ENCODE assay signal across 15 cellular contexts in genomic region chr22:45891021-45891421, GRCh38.
"Had no signal": no experiment of that assay in that cellular context is flagged by ENCODE, and none has a peak within 500 bp of the region (broad histone marks: within the 10 kb centered on the region; RNA-seq: fewer than 3 reads in every experiment).

No MANE protein-coding gene starts in this region.

- H3K4me2 ChIP-seq: SK-N-SH had no signal

- H3K27me3 ChIP-seq: pancreas had no signal

- DNase-seq: activated CD4-positive, alpha-beta T cell treated with anti-CD3 and anti-CD28 coated beads, Interleukin-2, amount 10 ng/mL, durations not matched to agents 24 days and 14 days; activated naive CD4-positive, alpha-beta T cell treated with anti-CD3 and anti-CD28 coated beads, Interleukin-2, amount 10 ng/mL, durations not matched to agents 7 days and 5 days; adrenal gland; central memory CD4-positive, alpha-beta T cell; left colon; SK-N-SH; small intestine; substantia nigra; trophoblast cell had no signal

- FAIRE-seq: pancreas, small intestine had no signal

- H3K4me1 Mint-ChIP-seq: activated CD4-positive, alpha-beta T cell treated with anti-CD3 and anti-CD28 coated beads, Interleukin-2, amount 10 ng/mL, durations not matched to agents 24 days and 14 days; activated naive CD4-positive, alpha-beta T cell treated with anti-CD3 and anti-CD28 coated beads, Interleukin-2, amount 10 ng/mL, durations not matched to agents 7 days and 5 days; memory B cell; nephron; stimulated activated effector memory CD8-positive, alpha-beta T cell treated with anti-CD3 and anti-CD28 coated beads, Interleukin-12 subunit alpha, Interleukin-12 subunit beta, amount 100 ng/mL, for 72 hours had no signal

- ATAC-seq: left colon; pancreas; stimulated activated effector memory CD8-positive, alpha-beta T cell treated with anti-CD3 and anti-CD28 coated beads, Interleukin-12 subunit alpha, Interleukin-12 subunit beta, amount 100 ng/mL, for 72 hours had no signal

- H3K9me3 Mint-ChIP-seq: activated CD4-positive, alpha-beta T cell treated with anti-CD3 and anti-CD28 coated beads, Interleukin-2, amount 10 ng/mL, durations not matched to agents 24 days and 14 days; activated naive CD4-positive, alpha-beta T cell treated with anti-CD3 and anti-CD28 coated beads, Interleukin-2, amount 10 ng/mL, durations not matched to agents 7 days and 5 days; activated T-helper 1 cell treated with anti-CD3 and anti-CD28 coated beads, Interleukin-12 subunit alpha, Interleukin-12 subunit beta, Interleukin-2, Interleukin-4 antibody, amounts not matched to agents 30 ng/mL and 10 ng/mL and 1 ng/mL, durations not matched to agents 14 hours and 24 hours and 36 hours; dendritic cell treated with granulocyte-macrophage colony-stimulating factor and Interleukin-4, amounts not matched to agents 40 ng/mL and 50 ng/mL, for 4 days; nephron; stimulated activated effector memory CD8-positive, alpha-beta T cell treated with anti-CD3 and anti-CD28 coated beads, Interleukin-12 subunit alpha, Interleukin-12 subunit beta, amount 100 ng/mL, for 72 hours had no signal

- H3K4me1 ChIP-seq: adrenal gland, pancreas had no signal

- H3K4me3 Mint-ChIP-seq: activated CD4-positive, alpha-beta T cell treated with anti-CD3 and anti-CD28 coated beads, Interleukin-2, amount 10 ng/mL, durations not matched to agents 24 days and 14 days; activated naive CD4-positive, alpha-beta T cell treated with anti-CD3 and anti-CD28 coated beads, Interleukin-2, amount 10 ng/mL, durations not matched to agents 7 days and 5 days; activated T-helper 1 cell treated with anti-CD3 and anti-CD28 coated beads, Interleukin-12 subunit alpha, Interleukin-12 subunit beta, Interleukin-2, Interleukin-4 antibody, amounts not matched to agents 30 ng/mL and 10 ng/mL and 1 ng/mL, durations not matched to agents 14 hours and 24 hours and 36 hours; dendritic cell treated with granulocyte-macrophage colony-stimulating factor and Interleukin-4, amounts not matched to agents 40 ng/mL and 50 ng/mL, for 4 days; memory B cell; nephron; stimulated activated effector memory CD8-positive, alpha-beta T cell treated with anti-CD3 and anti-CD28 coated beads, Interleukin-12 subunit alpha, Interleukin-12 subunit beta, amount 100 ng/mL, for 72 hours had no signal

- H3K9ac ChIP-seq: SK-N-SH had no signal

- H3K36me3 Mint-ChIP-seq: activated naive CD4-positive, alpha-beta T cell treated with anti-CD3 and anti-CD28 coated beads, Interleukin-2, amount 10 ng/mL, durations not matched to agents 7 days and 5 days; stimulated activated effector memory CD8-positive, alpha-beta T cell treated with anti-CD3 and anti-CD28 coated beads, Interleukin-12 subunit alpha, Interleukin-12 subunit beta, amount 100 ng/mL, for 72 hours had no signal

- H3K9me3 ChIP-seq: adrenal gland, pancreas, SK-N-SH had no signal

- H3K36me3 ChIP-seq: adrenal gland, pancreas had no signal

- H3K4me3 ChIP-seq: adrenal gland, pancreas had no signal

- H3K27ac ChIP-seq: adrenal gland, pancreas had no signal

- H3K27ac Mint-ChIP-seq: activated CD4-positive, alpha-beta T cell treated with anti-CD3 and anti-CD28 coated beads, Interleukin-2, amount 10 ng/mL, durations not matched to agents 24 days and 14 days; activated naive CD4-positive, alpha-beta T cell treated with anti-CD3 and anti-CD28 coated beads, Interleukin-2, amount 10 ng/mL, durations not matched to agents 7 days and 5 days; activated T-helper 1 cell treated with anti-CD3 and anti-CD28 coated beads, Interleukin-12 subunit alpha, Interleukin-12 subunit beta, Interleukin-2, Interleukin-4 antibody, amounts not matched to agents 30 ng/mL and 10 ng/mL and 1 ng/mL, durations not matched to agents 14 hours and 24 hours and 36 hours; dendritic cell treated with granulocyte-macrophage colony-stimulating factor and Interleukin-4, amounts not matched to agents 40 ng/mL and 50 ng/mL, for 4 days; memory B cell; nephron; stimulated activated effector memory CD8-positive, alpha-beta T cell treated with anti-CD3 and anti-CD28 coated beads, Interleukin-12 subunit alpha, Interleukin-12 subunit beta, amount 100 ng/mL, for 72 hours had no signal
